ENCODE assay signal across 8 cellular contexts in the genomic region with DNA sequence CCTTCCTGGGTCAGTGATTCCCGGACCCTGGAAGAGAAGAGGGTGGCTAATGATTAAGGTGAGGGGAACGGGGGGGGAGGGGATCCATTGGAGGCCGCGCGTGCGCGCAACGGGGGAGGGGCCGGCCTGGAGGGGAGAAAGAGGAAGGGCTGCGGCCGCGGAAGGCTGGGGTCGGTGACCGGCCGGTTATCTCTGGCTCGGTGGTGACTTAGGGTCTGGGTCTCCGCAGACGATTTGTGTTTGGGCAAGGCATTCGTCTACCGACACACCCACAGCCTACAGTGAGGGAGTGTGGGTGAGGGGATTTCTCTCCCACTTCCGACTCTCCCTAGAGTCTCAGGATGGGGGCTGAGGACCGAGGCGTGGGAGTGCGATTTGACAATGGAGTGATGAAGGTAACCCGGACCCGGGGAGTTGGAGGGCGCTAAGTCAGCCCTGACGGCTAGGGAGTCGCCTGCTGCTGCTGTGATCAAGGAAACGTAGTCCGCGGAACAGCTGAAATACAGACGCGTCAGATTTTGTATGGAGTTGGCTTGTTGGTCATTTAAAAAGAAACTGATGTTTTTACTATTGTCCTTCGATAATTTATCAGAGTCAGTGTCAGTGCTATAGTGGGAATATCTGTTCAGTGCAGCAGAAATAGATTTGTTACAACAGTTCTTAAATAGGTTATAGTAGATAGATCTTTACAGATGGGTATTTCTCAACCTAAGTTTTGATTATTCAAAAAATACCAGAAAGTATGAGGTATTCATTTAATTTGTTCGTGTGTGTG. TPM values are rescaled to one million over a fixed set of nuclear protein-coding genes. Genes with fewer than 3 reads are reported as not detected.
DNase-seq lines count a peak whose midpoint lies in the region; ATAC-seq and TF ChIP-seq lines count a peak whose summit lies in the region.

No MANE protein-coding gene starts in this region.

- no peaks in the 10 kb centered on the region for H3K9me3 ChIP-seq in neutrophil

- peak overlapping the region; percentile 93 to 99 for H3K4me3 ChIP-seq in neutrophil (ENCODE audit: low read depth in 1 of 2, low read length in 1 of 2)

- no peaks in the 10 kb centered on the region for H3K27me3 Mint-ChIP-seq in activated naive CD4-positive, alpha-beta T cell treated with anti-CD3 and anti-CD28 coated beads for 36 hours (ENCODE audit: low read depth)

- H3K27ac ChIP-seq in neutrophil (peak overlapping the region; percentile 93), temporal lobe (ENCODE audit: low read depth, low read length) (peak overlapping the region; percentile 59)

- DNase-seq in CMK (ENCODE audit: low read depth) (peak; percentile 68), HK-2 (ENCODE audit: unreplicated experiment) (peak; percentile 72), RPMI7951 (ENCODE audit: low read depth) (peak; percentile 33), germinal center (ENCODE audit: low spot score) (peak; percentile 78)
- DNase-seq in activated naive CD4-positive, alpha-beta T cell treated with anti-CD3 and anti-CD28 coated beads for 36 hours, result peak; percentile 62

- peaks cover 19% of the 10 kb centered on the region for H3K36me3 ChIP-seq in neutrophil

- peak; percentile 7 for TF ChIP-seq CTCF in neutrophil (IDR thresholded peaks at IDR 0.05)

- no peaks in the 10 kb centered on the region for H3K9me3 Mint-ChIP-seq in activated naive CD4-positive, alpha-beta T cell treated with anti-CD3 and anti-CD28 coated beads for 36 hours

- H3K27ac Mint-ChIP-seq in activated naive CD4-positive, alpha-beta T cell treated with anti-CD3 and anti-CD28 coated beads for 36 hours, result peak overlapping the region; percentile 88

- CTCF ChIA-PET in activated naive CD4-positive, alpha-beta T cell treated with anti-CD3 and anti-CD28 coated beads for 36 hours (lab: Charles Lee), result no interaction called here

- H3K4me3 Mint-ChIP-seq in activated naive CD4-positive, alpha-beta T cell treated with anti-CD3 and anti-CD28 coated beads for 36 hours, result peak overlapping the region; percentile 93

- H3K36me3 Mint-ChIP-seq in activated naive CD4-positive, alpha-beta T cell treated with anti-CD3 and anti-CD28 coated beads for 36 hours (ENCODE audit: low read depth), result peaks cover 9% of the 10 kb centered on the region

- ATAC-seq in GM19455 (IDR thresholded peaks at IDR 0.05; ENCODE audit: unreplicated experiment), result peak; percentile 49

- H3K4me1 Mint-ChIP-seq in activated naive CD4-positive, alpha-beta T cell treated with anti-CD3 and anti-CD28 coated beads for 36 hours (ENCODE audit: low read depth), result peaks cover 31% of the 10 kb centered on the region

- no peaks in the 10 kb centered on the region for H3K27me3 ChIP-seq in neutrophil

- peaks cover 19 to 23% of the 10 kb centered on the region in 2 experiments for H3K4me1 ChIP-seq in neutrophil (ENCODE audit: control insufficient read depth in 1 of 2, insufficient read depth in 1 of 2, low read depth in 1 of 2, low read length in 1 of 2)

- intact Hi-C loops in activated naive CD4-positive, alpha-beta T cell treated with anti-CD3 and anti-CD28 coated beads for 36 hours (cut with micrococcal nuclease), result loop anchor here (5.0 kb wide), 1 partner anchor 49 kb away; no protein-coding TSS in a partner anchor

RNA-seq across cellular contexts. Expression of a gene that starts 0.7 kb away (rescaled TPM):
- total RNA-seq in RPMI7951 (2014; rRNA removed; shearing (Covaris generic)), result 14.1 and 25.6 TPM in 2 replicates
- total RNA-seq in activated naive CD4-positive, alpha-beta T cell treated with anti-CD3 and anti-CD28 coated beads for 36 hours, result 10 to 100 TPM; 17.8 to 19.8 TPM
- 34.4 TPM for total RNA-seq in temporal lobe

RNA-seq across cellular contexts. Expression of a gene that starts 54.7 kb away (rescaled TPM):
- total RNA-seq in RPMI7951 (2014; rRNA removed; shearing (Covaris generic)), result 70.5 and 71.6 TPM in 2 replicates
- total RNA-seq in activated naive CD4-positive, alpha-beta T cell treated with anti-CD3 and anti-CD28 coated beads for 36 hours, result 10 to 100 TPM; 52.0 to 56.0 TPM
- total RNA-seq in temporal lobe, result 88.5 TPM

Comparison
In these comparisons a context has a peak if more than half of its experiments do, and no peak if none do; other contexts are left out.
1. Peak in every context shown above with its lines: DNase-seq, ATAC-seq, H3K4me3 ChIP-seq and H3K27ac ChIP-seq.